In genomic region chr20:51432251-51432784, GRCh38 we compare ENCODE assay signal across 1 cellular context.
TF ChIP-seq lines count a peak whose summit lies in the region.

No MANE protein-coding gene starts in this region.

TF ChIP-seq in HepG2, 621 proteins besides CTCF, POLR2A, EP300 and RAD21 (continued from another document):
- TF ChIP-seq, protein P1, sequence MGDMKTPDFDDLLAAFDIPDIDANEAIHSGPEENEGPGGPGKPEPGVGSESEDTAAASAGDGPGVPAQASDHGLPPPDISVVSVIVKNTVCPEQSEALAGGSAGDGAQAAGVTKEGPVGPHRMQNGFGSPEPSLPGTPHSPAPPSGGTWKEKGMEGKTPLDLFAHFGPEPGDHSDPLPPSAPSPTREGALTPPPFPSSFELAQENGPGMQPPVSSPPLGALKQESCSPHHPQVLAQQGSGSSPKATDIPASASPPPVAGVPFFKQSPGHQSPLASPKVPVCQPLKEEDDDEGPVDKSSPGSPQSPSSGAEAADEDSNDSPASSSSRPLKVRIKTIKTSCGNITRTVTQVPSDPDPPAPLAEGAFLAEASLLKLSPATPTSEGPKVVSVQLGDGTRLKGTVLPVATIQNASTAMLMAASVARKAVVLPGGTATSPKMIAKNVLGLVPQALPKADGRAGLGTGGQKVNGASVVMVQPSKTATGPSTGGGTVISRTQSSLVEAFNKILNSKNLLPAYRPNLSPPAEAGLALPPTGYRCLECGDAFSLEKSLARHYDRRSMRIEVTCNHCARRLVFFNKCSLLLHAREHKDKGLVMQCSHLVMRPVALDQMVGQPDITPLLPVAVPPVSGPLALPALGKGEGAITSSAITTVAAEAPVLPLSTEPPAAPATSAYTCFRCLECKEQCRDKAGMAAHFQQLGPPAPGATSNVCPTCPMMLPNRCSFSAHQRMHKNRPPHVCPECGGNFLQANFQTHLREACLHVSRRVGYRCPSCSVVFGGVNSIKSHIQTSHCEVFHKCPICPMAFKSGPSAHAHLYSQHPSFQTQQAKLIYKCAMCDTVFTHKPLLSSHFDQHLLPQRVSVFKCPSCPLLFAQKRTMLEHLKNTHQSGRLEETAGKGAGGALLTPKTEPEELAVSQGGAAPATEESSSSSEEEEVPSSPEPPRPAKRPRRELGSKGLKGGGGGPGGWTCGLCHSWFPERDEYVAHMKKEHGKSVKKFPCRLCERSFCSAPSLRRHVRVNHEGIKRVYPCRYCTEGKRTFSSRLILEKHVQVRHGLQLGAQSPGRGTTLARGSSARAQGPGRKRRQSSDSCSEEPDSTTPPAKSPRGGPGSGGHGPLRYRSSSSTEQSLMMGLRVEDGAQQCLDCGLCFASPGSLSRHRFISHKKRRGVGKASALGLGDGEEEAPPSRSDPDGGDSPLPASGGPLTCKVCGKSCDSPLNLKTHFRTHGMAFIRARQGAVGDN (CRISPR knock-in tag; IDR thresholded peaks at IDR 0.05) = peak; percentile 9; the same call in 1 of the 2 replicates
- TF ChIP-seq AGO2 (optimal IDR thresholded peaks at IDR 0.05; ENCODE audit: low read depth, low read length) (peak; percentile 62), HNRNPLL (IDR thresholded peaks at IDR 0.05; ENCODE audit: low read depth, low read length, poor library complexity, severe bottlenecking) (peak; percentile 16), ZNF253 (CRISPR knock-in tag; IDR thresholded peaks at IDR 0.05; ENCODE audit: borderline replicate concordance) (no peak), IRF2 (CRISPR knock-in tag; IDR thresholded peaks at IDR 0.05) (no peak)
